ENCODE assay signal across 11 cellular contexts in the genomic region with DNA sequence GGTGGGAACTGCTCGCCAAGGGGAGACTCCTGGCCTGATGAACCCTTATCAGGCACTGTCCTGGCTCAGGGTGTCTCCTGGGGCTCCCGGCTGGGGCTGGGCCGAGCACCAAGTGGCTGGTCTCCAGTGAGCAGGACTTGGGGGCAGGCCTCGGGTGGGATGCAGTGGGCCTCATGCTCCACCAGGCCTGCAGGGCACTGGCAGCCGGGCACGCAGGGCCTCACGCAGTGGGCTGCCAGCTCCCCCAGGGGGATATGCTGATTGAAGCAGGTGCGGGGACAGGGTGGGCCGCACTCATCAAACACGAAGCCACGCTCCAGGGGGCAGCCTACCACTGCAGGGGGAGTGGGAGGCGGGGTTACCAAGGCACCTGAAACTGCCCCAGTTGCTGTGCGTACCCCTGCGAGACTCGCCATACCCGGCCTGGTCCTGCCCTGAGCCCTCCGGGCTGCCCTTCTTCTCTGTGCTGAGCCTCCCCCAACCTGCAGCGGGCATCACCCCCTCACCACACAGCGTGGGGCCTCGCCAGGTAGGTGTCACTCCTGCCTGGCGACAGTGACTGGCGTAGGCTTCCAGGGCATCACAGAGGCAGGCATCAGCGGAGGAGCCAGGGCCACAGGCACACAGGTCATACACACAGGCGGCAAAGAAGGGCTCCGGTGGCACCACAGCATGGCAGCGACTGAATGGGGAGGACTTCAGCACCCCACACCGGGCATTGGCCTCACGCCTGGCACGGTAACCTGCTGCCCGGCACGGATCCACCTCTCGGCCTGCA.
"Had no signal": no experiment of that assay in that cellular context is flagged by ENCODE, and none has a peak within 500 bp of the region (broad histone marks: within the 10 kb centered on the region; RNA-seq: fewer than 3 reads in every experiment).

No MANE protein-coding gene starts in this region.

- ATAC-seq: activated T-helper 17 cell treated with anti-CD3 and anti-CD28 coated beads, Interleukin-2, amount 50 U/mL, for 72 hours; pancreas had no signal

- DNase-seq: activated naive CD4-positive, alpha-beta T cell treated with Interleukin-2 at 50 U/mL for 16 hours; hippocampal formation; midbrain; stimulated activated CD4-positive, alpha-beta T cell treated with anti-CD3 and anti-CD28 coated beads, Interleukin-4, amount 100 ng/mL, for 1 hour; stimulated activated naive CD4-positive, alpha-beta T cell treated with Interleukin-2 at 50 U/mL for 16 hours had no signal

- H3K4me3 Mint-ChIP-seq: activated T-helper 17 cell treated with anti-CD3 and anti-CD28 coated beads, Interleukin-2, amount 50 U/mL, for 72 hours; neural crest cell had no signal

- H3K9me3 ChIP-seq: ascending aorta, breast epithelium, pancreas had no signal

- H3K27ac Mint-ChIP-seq: activated T-helper 17 cell treated with anti-CD3 and anti-CD28 coated beads, Interleukin-2, amount 50 U/mL, for 72 hours had no signal

- H3K27me3 Mint-ChIP-seq: activated T-helper 17 cell treated with anti-CD3 and anti-CD28 coated beads, Interleukin-2, amount 50 U/mL, for 72 hours had no signal

- H3K36me3 ChIP-seq: ascending aorta, breast epithelium, pancreas had no signal

- H3K9me3 Mint-ChIP-seq: activated T-helper 17 cell treated with anti-CD3 and anti-CD28 coated beads, Interleukin-2, amount 50 U/mL, for 72 hours; neural crest cell had no signal

- H3K4me1 Mint-ChIP-seq: activated T-helper 17 cell treated with anti-CD3 and anti-CD28 coated beads, Interleukin-2, amount 50 U/mL, for 72 hours; neural crest cell had no signal

- H3K4me1 ChIP-seq: ascending aorta, breast epithelium, pancreas had no signal

- H3K4me3 ChIP-seq: ascending aorta, breast epithelium, lung, pancreas had no signal
